Comparison of ENCODE assay signal across 11 cellular contexts in genomic region chr10:61905446-61905725, GRCh38. TPM values are rescaled to one million over a fixed set of nuclear protein-coding genes. Genes with fewer than 3 reads are reported as not detected.
A peak's percentile ranks its signal among the peaks of the same experiment; 100 is the strongest.
DNase-seq lines count a peak whose midpoint lies in the region; ATAC-seq and TF ChIP-seq lines count a peak whose summit lies in the region.
"Had no signal": no experiment of that assay in that cellular context is flagged by ENCODE, and none has a peak within 500 bp of the region (broad histone marks: within the 10 kb centered on the region; RNA-seq: fewer than 3 reads in every experiment).

No MANE protein-coding gene starts in this region.

- peaks cover 43 to 48% of the 10 kb centered on the region in 2 donors for H3K4me1 Mint-ChIP-seq in natural killer cell

- H3K27me3 ChIP-seq in ACC112 (ENCODE audit: insufficient read depth, low read length) = no peaks in the 10 kb centered on the region
- no peaks in the 10 kb centered on the region for H3K27me3 ChIP-seq in GM23248 (replicated peaks; ENCODE audit: insufficient read depth)
- no peaks in the 10 kb centered on the region for H3K27me3 ChIP-seq in adrenal gland

- H3K9ac ChIP-seq in GM23248 = no peak overlapping the region
- H3K9ac ChIP-seq: KMS-11 had no signal

- TF ChIP-seq POLR2A in adrenal gland (IDR thresholded peaks at IDR 0.05) = no peak

- H3K4me2 ChIP-seq in GM23248 (ENCODE audit: unreplicated experiment) = peak overlapping the region; percentile 100

- no peaks in the 10 kb centered on the region for H4K20me1 ChIP-seq in GM23248 (ENCODE audit: insufficient read depth)

- TF ChIP-seq CTCF in adrenal gland (IDR thresholded peaks at IDR 0.05) = no peak
- TF ChIP-seq CTCF in natural killer cell (IDR thresholded peaks at IDR 0.05) = no peak

- peaks cover 33% of the 10 kb centered on the region for H3F3A ChIP-seq in GM23248 (ENCODE audit: insufficient read depth)

- intact Hi-C loops in adrenal gland (cut with DNase I) (loop anchor here in 1 of 2 donors (10.0 kb wide), 1 partner anchor 339 kb away; no protein-coding TSS in a partner anchor), natural killer cell (cut with micrococcal nuclease) (no loop called here)

- H3K27me3 Mint-ChIP-seq in natural killer cell (ENCODE audit: low read depth in 2 of 2) = no peaks in the 10 kb centered on the region

- no peaks in the 10 kb centered on the region for H3K36me3 Mint-ChIP-seq in natural killer cell

- H3K27ac Mint-ChIP-seq in natural killer cell = peak overlapping the region; percentile 8 to 16

- H3K27ac ChIP-seq in ACC112 (ENCODE audit: low read depth, low read length) (peak overlapping the region; percentile 46), GM23248 (peak overlapping the region; percentile 37; the same call in 1 of the 2 replicates), adrenal gland (peak overlapping the region in 4 of 5 donors; percentile 1 to 98 (median 91))
- H3K27ac ChIP-seq: KMS-11 had no signal

- H3K4me3 ChIP-seq in ACC112 (ENCODE audit: low read depth, low read length) = no peak overlapping the region
- 0 out of 2 replicates have a peak overlapping the region, but pooled peaks have one; percentile 98 for H3K4me3 ChIP-seq in GM23248
- no peak overlapping the region for H3K4me3 ChIP-seq in adrenal gland

- H3K4me1 ChIP-seq in ACC112 (ENCODE audit: control insufficient read depth, insufficient read depth, low read length, unreplicated experiment) (peaks cover 9% of the 10 kb centered on the region), GM23248 (ENCODE audit: insufficient read depth) (peaks cover 9% of the 10 kb centered on the region), adrenal gland (replicated peaks in 1 of 2) (peaks cover 10 to 23% of the 10 kb centered on the region in 2 donors)

- peak overlapping the region; percentile 64 for H3K4me3 Mint-ChIP-seq in natural killer cell

- 77 to 90% methylated on average over 1 of the region's 1 CpG for WGBS in GM23248 (ENCODE audit: low coverage in 1 of 2, low lambda C conversion rate in 2 of 2, missing lambda C conversion rate in 2 of 2), 2 experiments
- 27 to 79% (median 45%) methylated on average over 1 of the region's 1 CpG for WGBS in adrenal gland, 4 donors

- no peaks in the 10 kb centered on the region for H3K9me2 ChIP-seq in GM23248 (ENCODE audit: insufficient read depth)

- in situ Hi-C loops in GM23248 (cut with MboI) = loop anchor here (10.0 to 25.0 kb wide), 2 partner anchors 139 to 332 kb away; no protein-coding TSS in a partner anchor

- H2AFZ ChIP-seq in ACC112 (ENCODE audit: low read length, unreplicated experiment) (no peak overlapping the region), GM23248 (no peak overlapping the region)

- 0 out of 2 replicates have a peak, but pooled peaks cover under 1% of the 10 kb centered on the region for H3K36me3 ChIP-seq in ACC112 (ENCODE audit: insufficient read depth, low read length)
- no peaks in the 10 kb centered on the region for H3K36me3 ChIP-seq in GM23248 (ENCODE audit: low read depth)
- no peaks in the 10 kb centered on the region for H3K36me3 ChIP-seq in adrenal gland (replicated peaks in 1 of 2)

- H3K9me3 Mint-ChIP-seq in natural killer cell = no peaks in the 10 kb centered on the region

- no peaks in the 10 kb centered on the region for H3K9me3 ChIP-seq in GM23248 (ENCODE audit: low read depth)
- no peaks in the 10 kb centered on the region for H3K9me3 ChIP-seq in adrenal gland (replicated peaks in 1 of 3)

- DNase-seq in GM23248 = no peak
- no peak for DNase-seq in adrenal gland
- DNase-seq in natural killer cell = no peak
- no peak for DNase-seq in DMS79 (lab: John Stamatoyannopoulos, UW)
- no peak for DNase-seq in mesenteric fat pad (ENCODE audit: low spot score)
- no peak for DNase-seq in NCI-H187 treated with DMSO at 0.1 percent for 48 hours (lab: John Stamatoyannopoulos, UW)
- no peak for DNase-seq in A172 (ENCODE audit: low spot score)
- DNase-seq: activated gamma-delta T cell, T-helper 9 cell had no signal

- H3K79me2 ChIP-seq in ACC112 (ENCODE audit: control insufficient read depth, insufficient read depth, low read length, unreplicated experiment) (peaks cover 36% of the 10 kb centered on the region), GM23248 (ENCODE audit: insufficient read depth) (peaks cover 77% of the 10 kb centered on the region)

- ATAC-seq in natural killer cell = no peak

RNA-seq across cellular contexts. Expression of gene ARID5B, which starts 3.9 kb away (rescaled TPM):
- 56.7 and 60.6 TPM in 2 replicates for total RNA-seq in GM23248 (2014; rRNA removed; shearing (Covaris generic))
- polyA plus RNA-seq in GM23248 (2016; fragmentation: Nextera tagmentation; extraction: Ambion mirVana) (76.8 and 78.8 TPM in 2 replicates), adrenal gland (10 to 100 TPM in 1 of 3 donors, 1 to 10 TPM in 2; 5.7 to 10.7 (median 9.0) TPM)
- total RNA-seq in adrenal gland (10 to 100 TPM in 7 of 8 donors, 1 to 10 TPM in 1; 8.6 to 42.4 (median 30.8) TPM), natural killer cell (10 to 100 TPM; 22.3 to 44.3 (median 31.3) TPM), mesenteric fat pad (126 TPM)
- 17.6 and 18.0 TPM in 2 replicates for total RNA-seq in A172 (2014; rRNA removed; shearing (Covaris generic))

Comparison
In these comparisons a context has a peak if more than half of its experiments do, and no peak if none do; other contexts are left out.
1. H3K27ac ChIP-seq: peak in every context shown above with its lines; median percentile 91 in adrenal gland; 46 in ACC112; 37 in GM23248.